Comparison of ENCODE assay signal across 1 cellular context in genomic region chr4:147233-147632, GRCh38.
TF ChIP-seq lines count a peak whose summit lies in the region.

No MANE protein-coding gene starts in this region.

TF ChIP-seq in A549, 52 proteins besides CTCF, POLR2A, EP300 and RAD21:
- TF ChIP-seq MAFK (IDR thresholded peaks at IDR 0.05; ENCODE audit: partially characterized antibody) (peak; percentile 74), ELK1 (IDR thresholded peaks at IDR 0.05; ENCODE audit: low read depth, low read length) (no peak)
TF ChIP-seq in A549: peak in this region for 1.
